In the genomic region with DNA sequence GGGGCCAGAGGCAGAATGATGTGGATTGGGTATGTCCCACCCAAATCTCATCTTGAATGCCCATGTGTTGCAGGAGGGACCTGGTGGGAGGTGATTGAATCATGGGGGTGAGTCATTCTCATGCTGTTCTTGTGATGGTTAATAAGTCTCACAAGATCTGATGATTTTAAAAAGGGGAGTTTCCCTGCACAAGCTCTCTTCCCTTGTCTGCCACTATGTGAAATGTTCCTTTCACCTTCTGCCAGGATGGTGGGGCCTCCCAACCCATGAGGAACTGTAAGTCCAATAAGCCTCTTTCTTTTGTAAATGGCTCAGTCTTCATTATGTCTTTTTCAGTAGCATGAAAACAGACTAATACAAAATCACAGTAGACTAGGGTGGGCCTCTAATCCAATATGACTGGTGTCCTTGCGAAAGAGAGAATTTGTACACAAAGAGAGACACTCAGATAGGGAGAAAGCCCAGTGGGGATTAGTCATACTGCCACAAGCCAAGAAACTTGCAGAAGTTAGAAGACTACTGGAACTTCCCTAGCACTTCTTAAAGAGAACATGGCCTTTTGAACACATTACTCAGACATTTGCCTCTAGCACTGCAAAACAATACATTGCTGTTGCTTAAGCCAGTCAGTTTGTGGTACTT, we compare ENCODE assay signal across 1 cellular context.
TF ChIP-seq lines count a peak whose summit lies in the region.

No MANE protein-coding gene starts in this region.

TF ChIP-seq in GM23338, 12 proteins besides CTCF, POLR2A, EP300 and RAD21 (continued from another document):
- TF ChIP-seq, protein P1, sequence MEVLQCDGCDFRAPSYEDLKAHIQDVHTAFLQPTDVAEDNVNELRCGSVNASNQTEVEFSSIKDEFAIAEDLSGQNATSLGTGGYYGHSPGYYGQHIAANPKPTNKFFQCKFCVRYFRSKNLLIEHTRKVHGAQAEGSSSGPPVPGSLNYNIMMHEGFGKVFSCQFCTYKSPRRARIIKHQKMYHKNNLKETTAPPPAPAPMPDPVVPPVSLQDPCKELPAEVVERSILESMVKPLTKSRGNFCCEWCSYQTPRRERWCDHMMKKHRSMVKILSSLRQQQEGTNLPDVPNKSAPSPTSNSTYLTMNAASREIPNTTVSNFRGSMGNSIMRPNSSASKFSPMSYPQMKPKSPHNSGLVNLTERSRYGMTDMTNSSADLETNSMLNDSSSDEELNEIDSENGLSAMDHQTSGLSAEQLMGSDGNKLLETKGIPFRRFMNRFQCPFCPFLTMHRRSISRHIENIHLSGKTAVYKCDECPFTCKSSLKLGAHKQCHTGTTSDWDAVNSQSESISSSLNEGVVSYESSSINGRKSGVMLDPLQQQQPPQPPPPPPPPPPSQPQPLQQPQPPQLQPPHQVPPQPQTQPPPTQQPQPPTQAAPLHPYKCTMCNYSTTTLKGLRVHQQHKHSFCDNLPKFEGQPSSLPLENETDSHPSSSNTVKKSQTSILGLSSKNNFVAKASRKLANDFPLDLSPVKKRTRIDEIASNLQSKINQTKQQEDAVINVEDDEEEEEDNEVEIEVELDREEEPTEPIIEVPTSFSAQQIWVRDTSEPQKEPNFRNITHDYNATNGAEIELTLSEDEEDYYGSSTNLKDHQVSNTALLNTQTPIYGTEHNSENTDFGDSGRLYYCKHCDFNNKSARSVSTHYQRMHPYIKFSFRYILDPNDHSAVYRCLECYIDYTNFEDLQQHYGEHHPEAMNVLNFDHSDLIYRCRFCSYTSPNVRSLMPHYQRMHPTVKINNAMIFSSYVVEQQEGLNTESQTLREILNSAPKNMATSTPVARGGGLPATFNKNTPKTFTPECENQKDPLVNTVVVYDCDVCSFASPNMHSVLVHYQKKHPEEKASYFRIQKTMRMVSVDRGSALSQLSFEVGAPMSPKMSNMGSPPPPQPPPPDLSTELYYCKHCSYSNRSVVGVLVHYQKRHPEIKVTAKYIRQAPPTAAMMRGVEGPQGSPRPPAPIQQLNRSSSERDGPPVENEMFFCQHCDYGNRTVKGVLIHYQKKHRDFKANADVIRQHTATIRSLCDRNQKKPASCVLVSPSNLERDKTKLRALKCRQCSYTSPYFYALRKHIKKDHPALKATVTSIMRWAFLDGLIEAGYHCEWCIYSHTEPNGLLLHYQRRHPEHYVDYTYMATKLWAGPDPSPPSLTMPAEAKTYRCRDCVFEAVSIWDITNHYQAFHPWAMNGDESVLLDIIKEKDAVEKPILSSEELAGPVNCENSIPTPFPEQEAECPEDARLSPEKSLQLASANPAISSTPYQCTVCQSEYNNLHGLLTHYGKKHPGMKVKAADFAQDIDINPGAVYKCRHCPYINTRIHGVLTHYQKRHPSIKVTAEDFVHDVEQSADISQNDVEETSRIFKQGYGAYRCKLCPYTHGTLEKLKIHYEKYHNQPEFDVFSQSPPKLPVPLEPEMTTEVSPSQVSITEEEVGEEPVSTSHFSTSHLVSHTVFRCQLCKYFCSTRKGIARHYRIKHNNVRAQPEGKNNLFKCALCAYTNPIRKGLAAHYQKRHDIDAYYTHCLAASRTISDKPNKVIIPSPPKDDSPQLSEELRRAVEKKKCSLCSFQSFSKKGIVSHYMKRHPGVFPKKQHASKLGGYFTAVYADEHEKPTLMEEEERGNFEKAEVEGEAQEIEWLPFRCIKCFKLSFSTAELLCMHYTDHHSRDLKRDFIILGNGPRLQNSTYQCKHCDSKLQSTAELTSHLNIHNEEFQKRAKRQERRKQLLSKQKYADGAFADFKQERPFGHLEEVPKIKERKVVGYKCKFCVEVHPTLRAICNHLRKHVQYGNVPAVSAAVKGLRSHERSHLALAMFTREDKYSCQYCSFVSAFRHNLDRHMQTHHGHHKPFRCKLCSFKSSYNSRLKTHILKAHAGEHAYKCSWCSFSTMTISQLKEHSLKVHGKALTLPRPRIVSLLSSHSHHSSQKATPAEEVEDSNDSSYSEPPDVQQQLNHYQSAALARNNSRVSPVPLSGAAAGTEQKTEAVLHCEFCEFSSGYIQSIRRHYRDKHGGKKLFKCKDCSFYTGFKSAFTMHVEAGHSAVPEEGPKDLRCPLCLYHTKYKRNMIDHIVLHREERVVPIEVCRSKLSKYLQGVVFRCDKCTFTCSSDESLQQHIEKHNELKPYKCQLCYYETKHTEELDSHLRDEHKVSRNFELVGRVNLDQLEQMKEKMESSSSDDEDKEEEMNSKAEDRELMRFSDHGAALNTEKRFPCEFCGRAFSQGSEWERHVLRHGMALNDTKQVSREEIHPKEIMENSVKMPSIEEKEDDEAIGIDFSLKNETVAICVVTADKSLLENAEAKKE (CRISPR knock-in tag; IDR thresholded peaks at IDR 0.05) = no peak
- TF ChIP-seq EZH2 (IDR thresholded peaks at IDR 0.05; ENCODE audit: low read depth, unreplicated experiment) = no peak
- no peak for TF ChIP-seq ZNF331 (CRISPR knock-in tag; IDR thresholded peaks at IDR 0.05; ENCODE audit: low read depth)
- no peak for TF ChIP-seq NANOG (IDR thresholded peaks at IDR 0.05; ENCODE audit: borderline replicate concordance)
- TF ChIP-seq STAT1 (IDR thresholded peaks at IDR 0.05; ENCODE audit: unreplicated experiment) = no peak
